12 cellular contexts compared by ENCODE assay signal in genomic region chr1:190475394-190476250, GRCh38. TPM values are rescaled to one million over a fixed set of nuclear protein-coding genes. Genes with fewer than 3 reads are reported as not detected.
A peak's percentile ranks its signal among the peaks of the same experiment; 100 is the strongest.
DNase-seq lines count a peak whose midpoint lies in the region; ATAC-seq and TF ChIP-seq lines count a peak whose summit lies in the region.
"Had no signal": no experiment of that assay in that cellular context is flagged by ENCODE, and none has a peak within 500 bp of the region (broad histone marks: within the 10 kb centered on the region; RNA-seq: fewer than 3 reads in every experiment).

No MANE protein-coding gene starts in this region.

- intact Hi-C loops in breast epithelium (cut with DNase I; ENCODE audit: low total_unique reads) = no loop called here

- no peak for TF ChIP-seq POLR2A in breast epithelium (IDR thresholded peaks at IDR 0.05)

- H3K9me3 ChIP-seq in HUES6 (ENCODE audit: control insufficient read depth, insufficient read depth, low read depth, low read length) = no peaks in the 10 kb centered on the region
- H3K9me3 ChIP-seq in breast epithelium = no peaks in the 10 kb centered on the region

- H3K4me1 ChIP-seq in HUES6 (ENCODE audit: control insufficient read depth, insufficient read depth, low read length) (peaks cover 14% of the 10 kb centered on the region), breast epithelium (no peaks in the 10 kb centered on the region)

- H3K27me3 ChIP-seq in HUES6 (ENCODE audit: control insufficient read depth, insufficient read depth, low read length) = peaks cover 68% of the 10 kb centered on the region
- peaks cover 0 to 30% of the 10 kb centered on the region in 2 donors for H3K27me3 ChIP-seq in breast epithelium

- TF ChIP-seq CTCF in breast epithelium (IDR thresholded peaks at IDR 0.05) = no peak

- DNase-seq in cerebellum (ENCODE audit: low spot score) = peak; percentile 62
- peak; percentile 6 for DNase-seq in iPS-NIHi7 (ENCODE audit: extremely low spot score)
- no peak for DNase-seq in skeletal muscle cell (ENCODE audit: low read depth)
- no peak for DNase-seq in NK-92 (lab: John Stamatoyannopoulos, UW; ENCODE audit: unreplicated experiment)
- no peak for DNase-seq in breast epithelium (ENCODE audit: low spot score in 2 of 2)
- DNase-seq: NCI-H1694 had no signal

- H3K9ac ChIP-seq in HUES6 (ENCODE audit: low read length) = no peak overlapping the region

- no peak overlapping the region for H3K27ac ChIP-seq in HUES6 (ENCODE audit: low read depth, low read length)
- no peak overlapping the region for H3K27ac ChIP-seq in breast epithelium
- H3K27ac ChIP-seq: epithelial cell of prostate, HL-60 had no signal

- H3K4me3 ChIP-seq in HUES6 (ENCODE audit: low read depth, low read length) (peak overlapping the region; percentile 66), skeletal muscle cell (ENCODE audit: low read depth, low read length) (peak overlapping the region; percentile 51), breast epithelium (peak overlapping the region in 1 of 3 donors; percentile 46)

- ATAC-seq in GM21529 (IDR thresholded peaks at IDR 0.05; ENCODE audit: unreplicated experiment) (no peak), GM18873 (IDR thresholded peaks at IDR 0.05; ENCODE audit: low FRiP score, unreplicated experiment) (no peak)

- no peaks in the 10 kb centered on the region for H3K36me3 ChIP-seq in HUES6 (ENCODE audit: control insufficient read depth, insufficient read depth, low read length)
- H3K36me3 ChIP-seq in breast epithelium = no peaks in the 10 kb centered on the region

RNA-seq across cellular contexts. Expression of gene BRINP3, which starts 2.0 kb away (rescaled TPM):
- 33.2 TPM for total RNA-seq in cerebellum
- total RNA-seq in breast epithelium = 1 to 10 TPM in 1 of 3 donors, under 1 TPM in 1, not detected in 1; 0.29 to 3.6 TPM
- total RNA-seq: activated T-helper 2 cell treated with anti-CD3 and anti-CD28 coated beads, Interferon-gamma antibody, Interleukin-2, Interleukin-4, amounts not matched to agents 10 μg/mL and 5 μg/mL and 100 μg/mL, durations not matched to agents 14 hours and 24 hours and 36 hours had no signal

Comparison
In these comparisons a context has a peak if more than half of its experiments do, and no peak if none do; other contexts are left out.
1. DNase-seq: peak in cerebellum (single experiment) and iPS-NIHi7 (single experiment); none in skeletal muscle cell (single experiment), NK-92 (single experiment) and breast epithelium (0 of 2).